8 cellular contexts compared by ENCODE assay signal in the genomic region with DNA sequence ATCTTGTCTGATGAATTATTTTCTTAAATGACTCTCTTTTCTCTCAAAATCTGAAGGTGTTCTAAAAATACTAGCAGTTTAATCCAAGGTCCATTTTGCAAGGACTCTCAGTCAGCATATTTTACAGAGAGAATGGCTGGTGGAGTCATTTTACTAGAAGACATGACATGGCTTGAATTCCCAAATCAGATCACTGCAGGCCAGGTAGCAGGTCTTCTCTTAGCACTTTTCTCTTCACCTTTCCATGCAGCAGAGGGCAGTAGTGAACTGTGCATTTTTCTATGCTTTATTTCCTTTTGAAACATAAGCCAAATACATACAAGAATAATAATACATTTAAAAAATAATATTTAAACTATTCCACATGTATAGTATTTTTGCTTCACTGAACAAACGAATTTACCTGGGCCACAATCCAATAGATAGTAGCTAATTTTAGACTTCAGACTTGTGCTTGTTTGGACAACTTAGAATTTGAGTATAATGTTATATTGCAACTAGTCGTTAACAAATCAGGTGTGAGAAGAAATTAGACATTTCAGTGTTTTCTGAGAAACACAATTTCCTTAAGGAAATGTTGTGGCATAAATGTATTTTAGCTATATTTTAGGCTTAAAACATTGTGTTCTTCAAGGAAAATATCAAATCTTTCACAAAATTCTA.
A peak's percentile ranks its signal among the peaks of the same experiment; 100 is the strongest.
DNase-seq lines count a peak whose midpoint lies in the region; ATAC-seq, FAIRE-seq and TF ChIP-seq lines count a peak whose summit lies in the region.

No MANE protein-coding gene starts in this region.

- no peaks in the 10 kb centered on the region for H3K27me3 ChIP-seq in Caco-2 (replicated peaks; ENCODE audit: control insufficient read depth, insufficient read depth, low read length)
- no peaks in the 10 kb centered on the region for H3K27me3 ChIP-seq in PC-3 (ENCODE audit: low read length)
- H3K27me3 ChIP-seq in GM12878 (replicated peaks in 1 of 2; ENCODE audit: control insufficient read depth in 2 of 2, insufficient read depth in 2 of 2, low read length in 1 of 2): no peaks in the 10 kb centered on the region

- H3K79me2 ChIP-seq in PC-3 (ENCODE audit: low read length): no peaks in the 10 kb centered on the region
- no peaks in the 10 kb centered on the region for H3K79me2 ChIP-seq in GM12878 (ENCODE audit: control insufficient read depth, insufficient read depth, low read length)

- H3K27ac Mint-ChIP-seq in Caco-2 (ENCODE audit: unreplicated experiment): no peak overlapping the region

- peak overlapping the region; percentile 97 for H3K27ac ChIP-seq in PC-3 (ENCODE audit: low read length)
- H3K27ac ChIP-seq in GM12878 (ENCODE audit: control insufficient read depth, insufficient read depth): no peak overlapping the region

- CTCF ChIA-PET in Caco-2 (lab: Charles Lee): interaction anchor here (1.0 kb wide), 1 partner anchor 171 kb away, joined by 3 read pairs; no protein-coding TSS in a partner anchor
- CTCF ChIA-PET in PC-3 (lab: Charles Lee): interaction anchor here (0.6 to 1.1 kb wide), 4 partner anchors 23 to 115 kb away, joined by 3 to 7 read pairs (median 3); no protein-coding TSS in a partner anchor
- CTCF ChIA-PET in GM12878 (lab: Yijun Ruan, JAX): interaction anchor here (0.9 to 3.5 kb wide), 9 partner anchors 9 to 1021 kb away, joined by 3 to 23 read pairs (median 3); no protein-coding TSS in a partner anchor

- RAD21 ChIA-PET in GM12878 (lab: Charles Lee; ENCODE audit: unreplicated experiment): interaction anchor here (0.9 to 1.8 kb wide), 3 partner anchors 970 to 975 kb away, joined by 3 to 8 read pairs (median 7); no protein-coding TSS in a partner anchor

- H3F3A ChIP-seq in PC-3 (ENCODE audit: low read length, unreplicated experiment): peaks cover 9% of the 10 kb centered on the region

- peaks cover 10% of the 10 kb centered on the region for H3K4me1 Mint-ChIP-seq in Caco-2 (ENCODE audit: low read depth, unreplicated experiment)

- H3K4me3 ChIP-seq in Caco-2 (ENCODE audit: low read depth, low read length) (no peak overlapping the region), HFF-Myc (replicated peaks; ENCODE audit: low read depth, low read length) (no peak overlapping the region), PC-3 (ENCODE audit: low read length) (peak overlapping the region; percentile 8; the same call in 1 of the 2 replicates), GM12878 (no peak overlapping the region)

- H3K36me3 Mint-ChIP-seq in Caco-2 (ENCODE audit: insufficient read depth, unreplicated experiment): no peaks in the 10 kb centered on the region

- H3K9me2 ChIP-seq in PC-3 (replicated peaks; ENCODE audit: low read length): no peaks in the 10 kb centered on the region

- in situ Hi-C loops in GM12878 (cut with MboI): loop anchor here (10.0 kb wide), 2 partner anchors 981 to 1161 kb away; no protein-coding TSS in a partner anchor

- BruUV-seq in Caco-2 (replicated peaks; lab: Mats Ljungman, UMichigan) (no TSS peak), PC-3 (replicated peaks; lab: Mats Ljungman, UMichigan) (TSS peak; percentile 86), GM12878 (replicated peaks; lab: Mats Ljungman, UMichigan) (no TSS peak)

- DNase-seq in Caco-2: peak; percentile 43 to 56
- no peak for DNase-seq in HFF-Myc (ENCODE audit: extremely low read depth, low read depth)
- peak; percentile 96 for DNase-seq in PC-3
- DNase-seq in GM12878 (ENCODE audit: low read depth, low spot score): peak; percentile 3
- DNase-seq in iPS-NIHi7 (ENCODE audit: extremely low spot score): peak; percentile 46
- peak in 2 of 3 donors; percentile 4 to 58 for DNase-seq in stimulated activated CD4-positive, alpha-beta T cell treated with anti-CD3 and anti-CD28 coated beads, Interleukin-12 subunit alpha, Interleukin-12 subunit beta, amount 100 ng/mL, for 48 hours (ENCODE audit: low read depth in 2 of 3, low spot score in 1 of 3)
- no peak for DNase-seq in NCI-H1092 treated with DMSO at 0.1 percent for 48 hours (lab: John Stamatoyannopoulos, UW)

- H3K9me3 ChIP-seq in Caco-2 (no peaks in the 10 kb centered on the region), PC-3 (ENCODE audit: low read length) (no peaks in the 10 kb centered on the region), GM12878 (replicated peaks; ENCODE audit: control insufficient read depth, insufficient read depth, low read length) (no peaks in the 10 kb centered on the region)

- WGBS in GM12878 (ENCODE audit: insufficient coverage, insufficient replicate concordance, low lambda C conversion rate, missing lambda C conversion rate): 0% methylated on average over 2 of the region's 2 CpGs

- ATAC-seq in PC-3 (peak; percentile 45), GM12878 (peak; percentile 63), HG03342 (IDR thresholded peaks at IDR 0.05; ENCODE audit: unreplicated experiment) (no peak)

- intact Hi-C loops in Caco-2 (cut with micrococcal nuclease; ENCODE audit: unreplicated experiment) (loop anchor here (1.0 to 10.0 kb wide), 5 partner anchors 135 to 1161 kb away; no protein-coding TSS in a partner anchor), PC-3 (cut with micrococcal nuclease) (loop anchor here (1.0 to 10.0 kb wide), 9 partner anchors 235 to 1022 kb away; no protein-coding TSS in a partner anchor), GM12878 (cut with micrococcal nuclease; ENCODE audit: unreplicated experiment) (loop anchor here (1.0 to 10.0 kb wide), 3 partner anchors 231 to 1023 kb away; no protein-coding TSS in a partner anchor)

- TF ChIP-seq EP300 in GM12878 (IDR thresholded peaks at IDR 0.05; ENCODE audit: borderline replicate concordance in 1 of 2, control insufficient read depth in 1 of 2, low read depth in 2 of 2, low read length in 2 of 2): no peak

- SMC1A ChIA-PET in GM12878 (lab: Charles Lee; ENCODE audit: uncharacterized antibody, unreplicated experiment): interaction anchor here (0.5 to 1.9 kb wide), 10 partner anchors 11 to 1207 kb away, joined by 3 to 7 read pairs (median 4); no protein-coding TSS in a partner anchor

- H3K27me3 Mint-ChIP-seq in Caco-2 (ENCODE audit: insufficient read depth, unreplicated experiment): peaks cover 2% of the 10 kb centered on the region

- H3K9ac ChIP-seq in PC-3 (ENCODE audit: low read length): peak overlapping the region; percentile 83
- no peak overlapping the region for H3K9ac ChIP-seq in GM12878 (ENCODE audit: control insufficient read depth, insufficient read depth, low read length)

- H2AFZ ChIP-seq in PC-3 (ENCODE audit: low read length) (peak overlapping the region; percentile 12; the same call in 1 of the 2 replicates), GM12878 (ENCODE audit: control insufficient read depth, low read depth, low read length) (no peak overlapping the region)

- H3K4me1 ChIP-seq in Caco-2 (no peaks in the 10 kb centered on the region), PC-3 (ENCODE audit: insufficient read depth, low read length) (peaks cover 44% of the 10 kb centered on the region), GM12878 (ENCODE audit: control insufficient read depth, insufficient read depth, low read length) (no peaks in the 10 kb centered on the region)

- TF ChIP-seq RAD21 in GM12878 (IDR thresholded peaks at IDR 0.05; ENCODE audit: insufficient read depth, low read depth, low read length): peak; percentile 87

- H3K4me2 ChIP-seq in PC-3 (ENCODE audit: low read length) (peak overlapping the region; percentile 79), GM12878 (ENCODE audit: control insufficient read depth, insufficient read depth) (no peak overlapping the region)

- TF ChIP-seq POLR2A in GM12878 (IDR thresholded peaks at IDR 0.05; ENCODE audit: low read depth, low read length): no peak

- POLR2A ChIA-PET in Caco-2 (lab: Charles Lee): no interaction called here
- POLR2A ChIA-PET in PC-3 (lab: Charles Lee; ENCODE audit: unreplicated experiment): no interaction called here
- POLR2A ChIA-PET in GM12878 (lab: Charles Lee): no interaction called here

- no peak overlapping the region for H3K4me3 Mint-ChIP-seq in Caco-2 (ENCODE audit: unreplicated experiment)

- H3K9me3 Mint-ChIP-seq in Caco-2 (ENCODE audit: unreplicated experiment): no peaks in the 10 kb centered on the region

- TF ChIP-seq CTCF in Caco-2 (IDR thresholded peaks at IDR 0.05; ENCODE audit: insufficient read depth in 1 of 2, low read depth in 1 of 2, low read length in 1 of 2, severe bottlenecking in 1 of 2, unreplicated experiment in 1 of 2) (peak; percentile 67), HFF-Myc (IDR thresholded peaks at IDR 0.05; ENCODE audit: low read depth, low read length, missing control alignments) (peak; percentile 59), PC-3 (conservative IDR thresholded peaks at IDR 0.05; ENCODE audit: low read depth, low read length) (peak; percentile 80), GM12878 (IDR thresholded peaks at IDR 0.05 in 2 of 3, conservative IDR thresholded peaks at IDR 0.05 in 1 of 3; ENCODE audit: control insufficient read depth in 2 of 3, extremely low read depth in 1 of 3, insufficient read depth in 1 of 3, low read depth in 3 of 3, low read length in 3 of 3) (peak; percentile 49 to 53 (median 52))

- H3K36me3 ChIP-seq in Caco-2 (ENCODE audit: control insufficient read depth, insufficient read depth, low read length): no peaks in the 10 kb centered on the region
- no peaks in the 10 kb centered on the region for H3K36me3 ChIP-seq in PC-3 (ENCODE audit: low read depth, low read length)
- no peaks in the 10 kb centered on the region for H3K36me3 ChIP-seq in GM12878 (ENCODE audit: control insufficient read depth in 2 of 2, insufficient read depth in 2 of 2, low read length in 1 of 2)

- H4K20me1 ChIP-seq in PC-3 (ENCODE audit: low read length): no peaks in the 10 kb centered on the region
- no peaks in the 10 kb centered on the region for H4K20me1 ChIP-seq in GM12878 (ENCODE audit: control insufficient read depth, insufficient read depth)

- FAIRE-seq in GM12878 (lab: Jason Lieb, UNC): no peak

TF ChIP-seq in GM12878, 131 proteins besides CTCF, POLR2A, EP300 and RAD21:
- TF ChIP-seq RELA (IDR thresholded peaks at IDR 0.05; ENCODE audit: borderline replicate concordance, partially characterized antibody) (no peak), SMC3 (IDR thresholded peaks at IDR 0.05; ENCODE audit: borderline replicate concordance, low read length) (peak; percentile 62)

Comparison
In these comparisons a context has a peak if more than half of its experiments do, and no peak if none do; other contexts are left out.
1. DNase-seq: peak in Caco-2 (2 of 2), PC-3 (single experiment), GM12878 (single experiment), iPS-NIHi7 (single experiment) and stimulated activated CD4-positive, alpha-beta T cell treated with anti-CD3 and anti-CD28 coated beads, Interleukin-12 subunit alpha, Interleukin-12 subunit beta, amount 100 ng/mL, for 48 hours (2 of 3); none in HFF-Myc (single experiment) and NCI-H1092 treated with DMSO at 0.1 percent for 48 hours (single experiment).
2. Peak in every context shown above with its lines, with median percentiles within 50 percentile points of each other: CTCF ChIP-seq.